8 cellular contexts compared by ENCODE assay signal in the genomic region with DNA sequence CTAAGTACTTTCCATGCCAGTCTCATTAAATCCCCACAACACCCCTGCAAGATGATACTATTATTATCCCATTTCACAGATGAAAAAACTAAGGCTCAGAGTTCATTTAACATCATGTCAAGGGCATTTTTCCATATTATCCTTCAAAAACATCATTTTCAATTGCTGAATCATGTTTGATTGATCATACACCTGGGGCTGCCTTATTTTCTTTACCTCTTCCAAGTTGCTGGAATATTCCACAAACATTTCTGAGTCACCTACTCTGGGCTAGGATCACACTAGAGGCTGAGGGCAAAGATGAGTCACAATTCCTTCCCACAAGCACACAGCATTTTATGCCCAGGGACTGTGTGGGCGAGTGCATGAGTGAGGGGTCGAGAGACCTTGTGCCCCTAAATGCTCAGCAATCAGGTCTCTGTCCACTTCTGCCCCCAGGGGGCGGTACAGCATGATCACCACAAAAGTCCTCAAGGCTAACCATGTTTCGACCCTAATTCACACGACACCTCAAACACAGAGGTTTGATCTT. TPM values are rescaled to one million over a fixed set of nuclear protein-coding genes. Genes with fewer than 3 reads are reported as not detected.
DNase-seq lines count a peak whose midpoint lies in the region; ATAC-seq and TF ChIP-seq lines count a peak whose summit lies in the region.

No MANE protein-coding gene starts in this region.

- H3K9me3 Mint-ChIP-seq in T-helper 2 cell treated with Interferon-gamma antibody and Interleukin-4, amounts not matched to agents 5 μg/mL and 100 μg/mL, for 36 hours: peaks cover 12% of the 10 kb centered on the region
- H3K9me3 Mint-ChIP-seq in natural killer cell treated with Interleukin-12 subunit alpha and Interleukin-12 subunit beta and Interleukin-15 and Interleukin-18, amount 100 ng/mL, for 72 hours: peaks cover 5% of the 10 kb centered on the region

- ATAC-seq in natural killer cell treated with Interleukin-12 subunit alpha and Interleukin-12 subunit beta and Interleukin-15 and Interleukin-18, amount 100 ng/mL, for 72 hours: peak; percentile 7 to 39

- peak; percentile 73 for DNase-seq in AG09309 (ENCODE audit: low read depth)
- peak; percentile 50 for DNase-seq in H4 (ENCODE audit: low spot score)
- DNase-seq in T-helper 2 cell treated with Interferon-gamma antibody and Interleukin-4, amounts not matched to agents 5 μg/mL and 100 μg/mL, for 36 hours (ENCODE audit: low spot score): peak; percentile 45
- peak; percentile 35 for DNase-seq in cerebellar cortex (ENCODE audit: low spot score)
- DNase-seq in natural killer cell treated with Interleukin-12 subunit alpha and Interleukin-12 subunit beta and Interleukin-15 and Interleukin-18, amount 100 ng/mL, for 72 hours (ENCODE audit: low spot score): no peak
- DNase-seq in NCI-H1092 treated with DMSO at 0.1 percent for 48 hours (lab: John Stamatoyannopoulos, UW): no peak
- DNase-seq in DMS114 treated with DMSO at 0.1 percent for 48 hours (lab: John Stamatoyannopoulos, UW; ENCODE audit: unreplicated experiment): no peak
- DNase-seq in superior temporal gyrus (ENCODE audit: extremely low spot score): no peak

- no peak overlapping the region for H3K4me3 ChIP-seq in AG09309 (ENCODE audit: control insufficient read depth, low read depth, low read length)

- H3K27ac Mint-ChIP-seq in T-helper 2 cell treated with Interferon-gamma antibody and Interleukin-4, amounts not matched to agents 5 μg/mL and 100 μg/mL, for 36 hours: no peak overlapping the region
- H3K27ac Mint-ChIP-seq in natural killer cell treated with Interleukin-12 subunit alpha and Interleukin-12 subunit beta and Interleukin-15 and Interleukin-18, amount 100 ng/mL, for 72 hours: peak overlapping the region; percentile 53 to 75

- H3K4me1 Mint-ChIP-seq in T-helper 2 cell treated with Interferon-gamma antibody and Interleukin-4, amounts not matched to agents 5 μg/mL and 100 μg/mL, for 36 hours (ENCODE audit: low read depth): peaks cover 10% of the 10 kb centered on the region
- H3K4me1 Mint-ChIP-seq in natural killer cell treated with Interleukin-12 subunit alpha and Interleukin-12 subunit beta and Interleukin-15 and Interleukin-18, amount 100 ng/mL, for 72 hours (ENCODE audit: low read depth in 2 of 2): peaks cover 39 to 40% of the 10 kb centered on the region in 2 donors

- H3K4me3 Mint-ChIP-seq in T-helper 2 cell treated with Interferon-gamma antibody and Interleukin-4, amounts not matched to agents 5 μg/mL and 100 μg/mL, for 36 hours: no peak overlapping the region
- H3K4me3 Mint-ChIP-seq in natural killer cell treated with Interleukin-12 subunit alpha and Interleukin-12 subunit beta and Interleukin-15 and Interleukin-18, amount 100 ng/mL, for 72 hours: peak overlapping the region; percentile 12

- peak; percentile 47 for TF ChIP-seq CTCF in AG09309 (IDR thresholded peaks at IDR 0.05; ENCODE audit: control insufficient read depth, insufficient read depth, low read depth, low read length, missing control alignments)

- H3K27me3 Mint-ChIP-seq in T-helper 2 cell treated with Interferon-gamma antibody and Interleukin-4, amounts not matched to agents 5 μg/mL and 100 μg/mL, for 36 hours (ENCODE audit: low read depth): peaks cover 4% of the 10 kb centered on the region
- peaks cover 0 to 3% of the 10 kb centered on the region in 2 donors for H3K27me3 Mint-ChIP-seq in natural killer cell treated with Interleukin-12 subunit alpha and Interleukin-12 subunit beta and Interleukin-15 and Interleukin-18, amount 100 ng/mL, for 72 hours

- peaks cover 22% of the 10 kb centered on the region for H3K36me3 Mint-ChIP-seq in T-helper 2 cell treated with Interferon-gamma antibody and Interleukin-4, amounts not matched to agents 5 μg/mL and 100 μg/mL, for 36 hours (ENCODE audit: low read depth)
- H3K36me3 Mint-ChIP-seq in natural killer cell treated with Interleukin-12 subunit alpha and Interleukin-12 subunit beta and Interleukin-15 and Interleukin-18, amount 100 ng/mL, for 72 hours: peaks cover 14% of the 10 kb centered on the region

RNA-seq across cellular contexts. Expression of a gene that starts 14.1 kb away (rescaled TPM):
- total RNA-seq in H4 (2014; rRNA removed; shearing (Covaris generic)): 1.4 and 1.9 TPM in 2 replicates
- not detected for total RNA-seq in natural killer cell treated with Interleukin-12 subunit alpha and Interleukin-12 subunit beta and Interleukin-15 and Interleukin-18, amount 100 ng/mL, for 72 hours

RNA-seq across cellular contexts. Expression of a gene that starts 21.7 kb away (rescaled TPM):
- total RNA-seq in H4 (2014; rRNA removed; shearing (Covaris generic)): 2.8 and 3.4 TPM in 2 replicates
- 10 to 100 TPM; 26.5 to 34.6 TPM for total RNA-seq in natural killer cell treated with Interleukin-12 subunit alpha and Interleukin-12 subunit beta and Interleukin-15 and Interleukin-18, amount 100 ng/mL, for 72 hours

RNA-seq across cellular contexts. Expression of a gene that starts 49.6 kb away (rescaled TPM):
- 119 and 124 TPM in 2 replicates for total RNA-seq in H4 (2014; rRNA removed; shearing (Covaris generic))
- total RNA-seq in natural killer cell treated with Interleukin-12 subunit alpha and Interleukin-12 subunit beta and Interleukin-15 and Interleukin-18, amount 100 ng/mL, for 72 hours: 10 to 100 TPM; 66.1 to 85.3 TPM

RNA-seq across cellular contexts. Expression of a gene that starts 51.0 kb away (rescaled TPM):
- total RNA-seq in H4 (2014; rRNA removed; shearing (Covaris generic)): 43.2 and 44.8 TPM in 2 replicates
- 100 to 1,000 TPM; 105 to 127 TPM for total RNA-seq in natural killer cell treated with Interleukin-12 subunit alpha and Interleukin-12 subunit beta and Interleukin-15 and Interleukin-18, amount 100 ng/mL, for 72 hours

Comparison
In these comparisons a context has a peak if more than half of its experiments do, and no peak if none do; other contexts are left out.
1. DNase-seq: peak in AG09309 (single experiment), H4 (single experiment), T-helper 2 cell treated with Interferon-gamma antibody and Interleukin-4, amounts not matched to agents 5 μg/mL and 100 μg/mL, for 36 hours (single experiment) and cerebellar cortex (single experiment); none in natural killer cell treated with Interleukin-12 subunit alpha and Interleukin-12 subunit beta and Interleukin-15 and Interleukin-18, amount 100 ng/mL, for 72 hours (single experiment), NCI-H1092 treated with DMSO at 0.1 percent for 48 hours (single experiment), DMS114 treated with DMSO at 0.1 percent for 48 hours (single experiment) and superior temporal gyrus (single experiment).